In the genomic region with DNA sequence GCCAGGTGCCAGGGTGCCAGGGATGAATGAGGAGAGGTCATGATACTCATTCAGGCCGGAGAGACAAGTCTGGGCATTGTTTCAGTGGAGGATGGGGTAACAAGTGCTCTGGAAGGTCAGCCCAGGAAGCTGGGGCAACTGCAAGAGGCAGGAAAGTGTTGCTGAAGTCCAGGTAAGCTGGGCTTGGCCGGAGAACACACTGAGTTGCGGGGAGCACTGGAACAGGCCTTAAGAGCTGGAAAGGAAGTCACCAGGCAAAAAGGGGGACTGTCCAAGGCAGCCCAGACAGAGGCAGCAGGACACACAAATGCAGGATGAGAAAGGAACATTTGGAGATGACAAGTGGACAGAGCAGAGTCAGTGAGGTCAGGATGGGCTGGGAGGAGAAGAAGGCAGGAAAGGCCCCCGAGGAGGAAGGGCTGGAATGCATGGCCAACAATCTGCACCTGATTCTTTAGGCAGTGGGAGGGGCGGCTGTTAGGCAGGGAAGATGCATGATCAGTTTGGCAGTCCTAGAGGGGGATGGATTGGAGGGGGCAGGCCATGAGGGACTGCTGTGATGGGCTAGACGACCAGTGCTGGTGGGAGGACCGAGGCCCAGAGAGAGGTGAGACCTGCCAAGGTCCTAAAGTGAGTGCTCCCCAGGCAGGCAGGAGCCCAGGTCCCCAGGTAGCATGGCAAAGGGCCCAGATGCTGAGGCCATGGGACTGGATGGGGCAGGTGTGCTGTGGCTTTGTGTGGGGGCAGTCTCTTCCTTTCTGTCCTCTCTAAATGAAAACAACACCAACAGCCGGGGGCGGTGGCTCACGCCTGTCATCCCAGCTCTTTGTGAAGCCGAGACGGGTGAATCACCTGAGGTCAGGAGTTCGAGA, we compare ENCODE assay signal across 17 cellular contexts. TPM values are rescaled to one million over a fixed set of nuclear protein-coding genes. Genes with fewer than 3 reads are reported as not detected.
"Had no signal": no experiment of that assay in that cellular context is flagged by ENCODE, and none has a peak within 500 bp of the region (broad histone marks: within the 10 kb centered on the region; RNA-seq: fewer than 3 reads in every experiment).

No MANE protein-coding gene starts in this region.

- H3K4me3 Mint-ChIP-seq: activated naive CD4-positive, alpha-beta T cell treated with anti-CD3 and anti-CD28 coated beads for 36 hours; activated T-cell treated with anti-CD3 and anti-CD28 coated beads, Interleukin-2, amount 50 U/mL, for 4 hours; memory B cell; stimulated activated naive CD8-positive, alpha-beta T cell treated with anti-CD3 and anti-CD28 coated beads, Interleukin-15, Interleukin-2, amounts not matched to agents 100 ng/mL and 50 ng/mL, for 24 hours; T-cell had no signal

- H3K27ac ChIP-seq: body of pancreas, left ventricle myocardium inferior, transverse colon had no signal

- H3K36me3 Mint-ChIP-seq: memory B cell, T-cell had no signal

- H3K27ac Mint-ChIP-seq: activated naive CD4-positive, alpha-beta T cell treated with anti-CD3 and anti-CD28 coated beads for 36 hours; memory B cell; progenitor cell of endocrine pancreas; stimulated activated naive CD8-positive, alpha-beta T cell treated with anti-CD3 and anti-CD28 coated beads, Interleukin-15, Interleukin-2, amounts not matched to agents 100 ng/mL and 50 ng/mL, for 24 hours; T-cell had no signal

- H3K36me3 ChIP-seq: left ventricle myocardium inferior, transverse colon had no signal

- H3K9me3 Mint-ChIP-seq: activated naive CD4-positive, alpha-beta T cell treated with anti-CD3 and anti-CD28 coated beads for 36 hours; activated T-cell treated with anti-CD3 and anti-CD28 coated beads, Interleukin-2, amount 50 U/mL, for 4 hours; memory B cell; stimulated activated naive CD8-positive, alpha-beta T cell treated with anti-CD3 and anti-CD28 coated beads, Interleukin-15, Interleukin-2, amounts not matched to agents 100 ng/mL and 50 ng/mL, for 24 hours; T-cell had no signal

- DNase-seq: activated naive CD4-positive, alpha-beta T cell treated with anti-CD3 and anti-CD28 coated beads for 36 hours; activated T-cell treated with anti-CD3 and anti-CD28 coated beads, Interleukin-2, amount 50 U/mL, for 4 hours; body of pancreas; dermis blood vessel endothelial cell; effector memory CD4-positive, alpha-beta T cell; foreskin fibroblast; head of caudate nucleus; left ventricle myocardium inferior; stimulated activated CD4-positive, alpha-beta T cell treated with anti-CD3 and anti-CD28 coated beads, Interleukin-2, amount 100 ng/mL, for 24 hours; T-cell; T-helper 9 cell; transverse colon had no signal

- H3K4me3 ChIP-seq: body of pancreas, left ventricle myocardium inferior, transverse colon had no signal

- H3K27me3 ChIP-seq: body of pancreas, transverse colon had no signal

- H3K9me3 ChIP-seq: body of pancreas, left ventricle myocardium inferior, transverse colon had no signal

RNA-seq across cellular contexts. Expression of gene HHIPL1, which starts 17.2 kb away (rescaled TPM):
- total RNA-seq: activated T-cell treated with anti-CD3 and anti-CD28 coated beads, Interleukin-2, amount 50 U/mL, for 4 hours; mononuclear cell had no signal

RNA-seq across cellular contexts. Expression of gene CYP46A1, which starts 56.4 kb away (rescaled TPM):
- total RNA-seq: kidney epithelial cell had no signal
